Comparison of ENCODE assay signal across 24 cellular contexts in the genomic region with DNA sequence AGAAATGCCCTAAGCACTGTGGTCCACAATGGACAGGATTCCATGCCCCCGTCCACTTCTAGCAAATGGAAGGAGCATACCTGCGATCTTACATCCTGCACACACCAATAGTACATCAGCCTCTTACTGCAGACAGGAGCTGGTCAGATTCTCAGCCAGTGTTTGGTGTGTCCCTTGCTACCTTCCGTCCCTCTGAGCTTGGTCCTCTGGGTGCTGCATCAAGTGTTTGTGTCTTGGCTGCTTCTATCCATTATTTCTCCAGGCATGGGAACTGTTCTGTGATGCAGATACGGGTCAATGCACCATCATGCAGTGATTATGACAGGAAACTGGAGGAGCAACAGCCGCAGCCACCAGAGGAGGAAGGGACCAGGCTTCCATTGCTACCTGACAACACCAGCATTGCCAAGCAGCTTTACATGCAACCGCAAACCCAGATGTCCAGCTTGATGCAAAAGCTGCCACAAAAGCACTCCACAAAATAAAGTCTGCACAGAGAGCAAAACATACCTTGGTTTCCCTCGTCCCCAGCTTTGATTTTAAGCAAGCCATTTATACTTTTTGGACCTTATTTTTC. TPM values are rescaled to one million over a fixed set of nuclear protein-coding genes. Genes with fewer than 3 reads are reported as not detected.
DNase-seq lines count a peak whose midpoint lies in the region; ATAC-seq, FAIRE-seq and TF ChIP-seq lines count a peak whose summit lies in the region.
"Had no signal": no experiment of that assay in that cellular context is flagged by ENCODE, and none has a peak within 500 bp of the region (broad histone marks: within the 10 kb centered on the region; RNA-seq: fewer than 3 reads in every experiment).

No MANE protein-coding gene starts in this region.

- FAIRE-seq in K562 (lab: Jason Lieb, UNC) = no peak
- FAIRE-seq: A204.1, GM12891, RCC 7860 had no signal

- H3K27me3 ChIP-seq in Karpas-422 (ENCODE audit: low read length) (no peaks in the 10 kb centered on the region), K562 (ENCODE audit: control insufficient read depth in 2 of 2, insufficient read depth in 2 of 2, low read length in 2 of 2) (no peaks in the 10 kb centered on the region), hepatocyte (no peaks in the 10 kb centered on the region)
- H3K27me3 ChIP-seq: BE2C, SJCRH30 had no signal

- peak; percentile 53 for DNase-seq in NCI-H2227 treated with DMSO at 0.1 percent for 48 hours (lab: John Stamatoyannopoulos, UW)
- DNase-seq in NCI-H2227 (lab: John Stamatoyannopoulos, UW; ENCODE audit: unreplicated experiment) = no peak
- no peak for DNase-seq in Karpas-422
- no peak for DNase-seq in K562 (ENCODE audit: extremely low read depth in 1 of 4, low spot score in 3 of 4)
- DNase-seq in retina = peak; percentile 75
- DNase-seq in AG20443 (ENCODE audit: low spot score) = no peak
- no peak for DNase-seq in hepatocyte (ENCODE audit: low spot score)
- DNase-seq: BE2C; CD4-positive, alpha-beta T cell; COR-L47; GM23248; NCI-H1092 treated with DMSO at 0.1 percent for 48 hours; NCI-H1436 treated with DMSO at 0.1 percent for 48 hours; NCI-H2029 treated with DMSO at 0.1 percent for 48 hours; NCI-H774; OCI-M1; SJCRH30; T-cell had no signal

- H3K4me2 ChIP-seq in Karpas-422 (ENCODE audit: low read depth, low read length, poor library complexity, severe bottlenecking) = peak overlapping the region; percentile 59
- no peak overlapping the region; the same call in 1 of the 2 replicates for H3K4me2 ChIP-seq in K562 (ENCODE audit: insufficient read depth, low read length)
- H3K4me2 ChIP-seq in hepatocyte = no peak overlapping the region

- 63% methylated on average over 7 of the region's 7 CpGs for WGBS in K562 (ENCODE audit: insufficient coverage, low coverage, missing lambda C conversion rate)
- WGBS in hepatocyte (ENCODE audit: low lambda C conversion rate, missing lambda C conversion rate) = 86% methylated on average over 7 of the region's 7 CpGs

- ATAC-seq in K562 = peak; percentile 9; the same call in 1 of the 3 replicates
- ATAC-seq: HCT116, T-cell had no signal

- no peaks in the 10 kb centered on the region for H3K9me3 ChIP-seq in Karpas-422 (ENCODE audit: low read length)
- no peaks in the 10 kb centered on the region for H3K9me3 ChIP-seq in K562 (replicated peaks; ENCODE audit: control insufficient read depth, insufficient read depth, low read depth, low read length)
- H3K9me3 ChIP-seq in hepatocyte (ENCODE audit: low read depth) = no peaks in the 10 kb centered on the region
- H3K9me3 ChIP-seq: BE2C, SJCRH30 had no signal

- no peak for TF ChIP-seq RAD21 in K562 (CRISPR knock-in tag; conservative IDR thresholded peaks at IDR 0.05 in 1 of 2, IDR thresholded peaks at IDR 0.05 in 1 of 2)

- POLR2A ChIA-PET in K562 (lab: Yijun Ruan, JAX) = interaction anchor here (0.6 to 1.3 kb wide), 7 partner anchors 8 to 311 kb away, joined by 3 to 5 read pairs (median 3); a partner anchor contains a TSS

- in situ Hi-C loops in K562 (cut with MboI) = loop anchor here (5.0 kb wide), 1 partner anchor 325 kb away; no protein-coding TSS in a partner anchor

- H3K4me3 ChIP-seq in Karpas-422 (ENCODE audit: low read length) (peak overlapping the region; percentile 41), K562 (no peak overlapping the region), hepatocyte (no peak overlapping the region)
- H3K4me3 ChIP-seq: GM23248, SJCRH30 had no signal

- H4K20me1 ChIP-seq in Karpas-422 (ENCODE audit: insufficient read depth, low read depth, low read length) (no peaks in the 10 kb centered on the region), K562 (replicated peaks; ENCODE audit: control insufficient read depth, insufficient read depth, low read length) (no peaks in the 10 kb centered on the region), hepatocyte (ENCODE audit: insufficient read depth, poor library complexity, severe bottlenecking) (no peaks in the 10 kb centered on the region)

- H3K79me2 ChIP-seq in Karpas-422 (ENCODE audit: low read length) = no peaks in the 10 kb centered on the region
- no peaks in the 10 kb centered on the region for H3K79me2 ChIP-seq in K562 (ENCODE audit: control insufficient read depth, insufficient read depth, low read length)
- no peaks in the 10 kb centered on the region for H3K79me2 ChIP-seq in hepatocyte

- CTCF ChIA-PET in K562 (lab: Yijun Ruan, JAX; ENCODE audit: low intra/inter-chr PET ratio) = no interaction called here

- peaks cover 19% of the 10 kb centered on the region for H3K4me1 ChIP-seq in Karpas-422 (ENCODE audit: low read length)
- peaks cover 0 to 10% of the 10 kb centered on the region in 2 experiments; a peak in 2 of 5 replicates for H3K4me1 ChIP-seq in K562 (replicated peaks in 1 of 2; ENCODE audit: control insufficient read depth in 2 of 2, insufficient read depth in 2 of 2, low read length in 2 of 2)
- no peaks in the 10 kb centered on the region for H3K4me1 ChIP-seq in hepatocyte (ENCODE audit: insufficient read depth)
- H3K4me1 ChIP-seq: SJCRH30 had no signal

- intact Hi-C loops in K562 (cut with micrococcal nuclease) = no loop called here

- no peaks in the 10 kb centered on the region for H3K9me2 ChIP-seq in Karpas-422 (replicated peaks; ENCODE audit: insufficient read depth, low read length)
- H3K9me2 ChIP-seq in hepatocyte (replicated peaks; ENCODE audit: insufficient read depth) = no peaks in the 10 kb centered on the region

- no peak overlapping the region for H3K27ac ChIP-seq in Karpas-422 (ENCODE audit: low read length)
- no peak overlapping the region for H3K27ac ChIP-seq in K562 (ENCODE audit: extremely low read depth, low read depth, low read length)
- H3K27ac ChIP-seq in hepatocyte = no peak overlapping the region
- H3K27ac ChIP-seq: GM23248, SJCRH30 had no signal

- no TSS peak for BruUV-seq in K562 (replicated peaks; lab: Mats Ljungman, UMichigan)

- H3K36me3 ChIP-seq in Karpas-422 (ENCODE audit: insufficient read depth, low read length) = no peaks in the 10 kb centered on the region
- H3K36me3 ChIP-seq in K562 (ENCODE audit: control insufficient read depth, insufficient read depth, low read length) = no peaks in the 10 kb centered on the region
- H3K36me3 ChIP-seq in hepatocyte (replicated peaks; ENCODE audit: insufficient read depth, low read depth) = no peaks in the 10 kb centered on the region
- H3K36me3 ChIP-seq: BE2C, SJCRH30 had no signal

- no peak for TF ChIP-seq CTCF in K562 (IDR thresholded peaks at IDR 0.05 in 2 of 3, conservative IDR thresholded peaks at IDR 0.05 in 1 of 3; ENCODE audit: insufficient read depth in 2 of 3, low read depth in 1 of 3, low read length in 3 of 3)
- TF ChIP-seq CTCF in hepatocyte (IDR thresholded peaks at IDR 0.05; ENCODE audit: poor library complexity) = no peak

- peak overlapping the region; percentile 45 for H3K9ac ChIP-seq in Karpas-422 (ENCODE audit: low read length)
- no peak overlapping the region for H3K9ac ChIP-seq in K562 (ENCODE audit: insufficient read depth in 1 of 2, low read depth in 2 of 2, low read length in 2 of 2)
- H3K9ac ChIP-seq: GM23248 had no signal

- TF ChIP-seq POLR2A in K562 (conservative IDR thresholded peaks at IDR 0.05) = no peak

- TF ChIP-seq EP300 in K562 (IDR thresholded peaks at IDR 0.05; ENCODE audit: low read length) = no peak

- no peaks in the 10 kb centered on the region for H3K9me1 ChIP-seq in K562 (ENCODE audit: control insufficient read depth, insufficient read depth, low read length)

- peak overlapping the region; percentile 71 for H2AFZ ChIP-seq in Karpas-422 (ENCODE audit: low read length)
- peak overlapping the region; percentile 69 for H2AFZ ChIP-seq in K562 (ENCODE audit: low read depth, low read length)
- H2AFZ ChIP-seq in hepatocyte = no peak overlapping the region
- H2AFZ ChIP-seq: GM23248 had no signal

RNA-seq across cellular contexts. Expression of a gene that starts 21.9 kb away (rescaled TPM):
- total RNA-seq in Karpas-422 (2014; rRNA removed; shearing (Covaris generic); ENCODE audit: low replicate concordance) = 3.6 and 4.2 TPM in 2 replicates
- total RNA-seq in K562 (2011; cell fraction: chromatin; rRNA removed; ENCODE audit: low replicate concordance) = not detected in 2 replicates
- total RNA-seq in K562 (2011; cell fraction: nucleolus; rRNA removed) = not detected in 2 replicates
- not detected in 2 replicates for total RNA-seq in K562 (2011; cell fraction: nucleoplasm; rRNA removed)
- total RNA-seq in K562 (2014; rRNA removed) (0.18 TPM in 1 of 2 replicates, not detected in the other), K562 (2014; rRNA removed; fragmentation: Illumina TruSeq; extraction: Trizol) (0.07 and 0.16 TPM in 2 replicates), K562 (2015; rRNA removed; fragmentation: Illumina TruSeq; extraction: Trizol) (not detected in 2 replicates), K562 (2021) (not detected in 2 replicates), hepatocyte (not detected in 2 replicates)
- polyA plus RNA-seq in K562 (2011; rRNA removed) (0.04 and 0.08 TPM in 2 replicates), K562 (2014; fragmentation: Illumina TruSeq; extraction: Trizol) (0.14 and 0.18 TPM in 2 replicates), K562 (2014; fragmentation: Nextera tagmentation; extraction: Ambion mirVana) (under 1 TPM in 1 of 2 experiments, not detected in 1; 0.04 TPM), K562 (2014; rRNA removed) (0.18 TPM in 1 of 2 replicates, not detected in the other), hepatocyte (not detected in 2 replicates)
- 0.09 TPM in 1 of 2 replicates, not detected in the other for polyA plus RNA-seq in K562 (2011; cell fraction: cytosol; rRNA removed)
- not detected in 2 replicates for polyA plus RNA-seq in K562 (2011; cell fraction: nucleus; rRNA removed)
- 0.06 TPM in 1 of 2 replicates, not detected in the other for polyA plus RNA-seq in K562 (2012)
- not detected in 2 replicates for polyA minus RNA-seq in K562 (2011; rRNA and poly(A)+ RNA removed)
- not detected in 2 replicates for polyA minus RNA-seq in K562 (2011; cell fraction: cytosol; rRNA and poly(A)+ RNA removed)
- not detected in 2 replicates for polyA minus RNA-seq in K562 (2011; cell fraction: nucleus; rRNA and poly(A)+ RNA removed)
- total RNA-seq: CD4-positive, alpha-beta T cell; G401; GM23248; NCI-H460; SJCRH30; T-cell had no signal
- polyA plus RNA-seq: GM23248 had no signal

RNA-seq across cellular contexts. Expression of a gene that starts 34.5 kb away (rescaled TPM):
- total RNA-seq in Karpas-422 (2014; rRNA removed; shearing (Covaris generic); ENCODE audit: low replicate concordance) = 74.0 and 106 TPM in 2 replicates
- 131 and 137 TPM in 2 replicates for total RNA-seq in K562 (2011; cell fraction: chromatin; rRNA removed; ENCODE audit: low replicate concordance)
- 44.4 and 57.6 TPM in 2 replicates for total RNA-seq in K562 (2011; cell fraction: nucleolus; rRNA removed)
- 97.7 and 139 TPM in 2 replicates for total RNA-seq in K562 (2011; cell fraction: nucleoplasm; rRNA removed)
- total RNA-seq in K562 (2014; rRNA removed) (96.7 and 100 TPM in 2 replicates), K562 (2014; rRNA removed; fragmentation: Illumina TruSeq; extraction: Trizol) (90.0 and 94.3 TPM in 2 replicates), K562 (2015; rRNA removed; fragmentation: Illumina TruSeq; extraction: Trizol) (107 and 109 TPM in 2 replicates), K562 (2021) (67.7 and 69.8 TPM in 2 replicates), hepatocyte (40.2 and 45.8 TPM in 2 replicates)
- polyA plus RNA-seq in K562 (2011; rRNA removed) (74.2 and 77.7 TPM in 2 replicates), K562 (2014; fragmentation: Illumina TruSeq; extraction: Trizol) (61.9 and 70.4 TPM in 2 replicates), K562 (2014; fragmentation: Nextera tagmentation; extraction: Ambion mirVana) (10 to 100 TPM; 16.9 to 27.1 TPM), K562 (2014; rRNA removed) (83.4 and 85.7 TPM in 2 replicates), hepatocyte (36.3 and 45.8 TPM in 2 replicates)
- polyA plus RNA-seq in K562 (2011; cell fraction: cytosol; rRNA removed) = 57.4 and 72.2 TPM in 2 replicates
- 122 and 155 TPM in 2 replicates for polyA plus RNA-seq in K562 (2011; cell fraction: nucleus; rRNA removed)
- polyA plus RNA-seq in K562 (2012) = 96.5 and 113 TPM in 2 replicates
- polyA minus RNA-seq in K562 (2011; rRNA and poly(A)+ RNA removed) = 135 and 141 TPM in 2 replicates
- 44.7 and 45.5 TPM in 2 replicates for polyA minus RNA-seq in K562 (2011; cell fraction: cytosol; rRNA and poly(A)+ RNA removed)
- 45.8 and 86.9 TPM in 2 replicates for polyA minus RNA-seq in K562 (2011; cell fraction: nucleus; rRNA and poly(A)+ RNA removed)

Comparison
In these comparisons a context has a peak if more than half of its experiments do, and no peak if none do; other contexts are left out.
1. DNase-seq: peak in NCI-H2227 treated with DMSO at 0.1 percent for 48 hours (single experiment) and retina (single experiment); none in NCI-H2227 (single experiment), Karpas-422 (single experiment), K562 (0 of 4), AG20443 (single experiment) and hepatocyte (single experiment).